ENCODE assay signal across 17 cellular contexts in genomic region chr2:43278683-43279220, GRCh38. TPM values are rescaled to one million over a fixed set of nuclear protein-coding genes. Genes with fewer than 3 reads are reported as not detected.
DNase-seq lines count a peak whose midpoint lies in the region; ATAC-seq and TF ChIP-seq lines count a peak whose summit lies in the region.
"Had no signal": no experiment of that assay in that cellular context is flagged by ENCODE, and none has a peak within 500 bp of the region (broad histone marks: within the 10 kb centered on the region; RNA-seq: fewer than 3 reads in every experiment).

No MANE protein-coding gene starts in this region.

- intact Hi-C loops in esophagus squamous epithelium (cut with DNase I): no loop called here
- intact Hi-C loops in lower lobe of right lung (cut with DNase I): no loop called here

- no peaks in the 10 kb centered on the region for H3K79me2 ChIP-seq in SK-N-SH (ENCODE audit: insufficient read depth)

- no peaks in the 10 kb centered on the region for H3K27me3 Mint-ChIP-seq in neural crest cell (ENCODE audit: low read depth)
- H3K27me3 Mint-ChIP-seq: CD4-positive, alpha-beta T cell had no signal

- peak in 1 of 2 experiments; percentile 77; a peak in 2 of 4 replicates for TF ChIP-seq EP300 in SK-N-SH (IDR thresholded peaks at IDR 0.05; ENCODE audit: borderline replicate concordance in 1 of 2, low read depth in 1 of 2, low read length in 1 of 2)

- ATAC-seq in lower lobe of right lung: no peak
- ATAC-seq: A549, HepG2 had no signal

- H3K36me3 ChIP-seq in SK-N-SH (replicated peaks in 1 of 2; ENCODE audit: control insufficient read depth in 1 of 2, insufficient read depth in 2 of 2, low read length in 1 of 2) (peaks cover 0 to 25% of the 10 kb centered on the region in 2 experiments), esophagus squamous epithelium (peaks cover 0 to 46% (median 0%) of the 10 kb centered on the region in 3 donors), lower lobe of right lung (peaks cover 22% of the 10 kb centered on the region)

- H3K4me2 ChIP-seq in SK-N-SH: no peak overlapping the region
- H3K4me2 ChIP-seq: A549 had no signal

- H3K4me3 ChIP-seq in SK-N-SH (ENCODE audit: low read depth in 2 of 2, low read length in 1 of 2): no peak overlapping the region
- H3K4me3 ChIP-seq in esophagus squamous epithelium: no peak overlapping the region
- H3K4me3 ChIP-seq in lower lobe of right lung: no peak overlapping the region
- H3K4me3 ChIP-seq: A549 had no signal

- peak overlapping the region; percentile 76 for H3K27ac ChIP-seq in C4-2B
- H3K27ac ChIP-seq in SK-N-SH (ENCODE audit: low read depth in 2 of 2, low read length in 1 of 2): peak overlapping the region in 1 of 2 experiments; percentile 89; a peak in 2 of 4 replicates
- H3K27ac ChIP-seq in esophagus squamous epithelium: peak overlapping the region in 3 of 4 donors; percentile 15 to 70 (median 43)
- H3K27ac ChIP-seq in lower lobe of right lung: no peak overlapping the region
- H3K27ac ChIP-seq: A549 had no signal

- H3K36me3 Mint-ChIP-seq in neural crest cell (ENCODE audit: low read depth): peaks cover 29% of the 10 kb centered on the region

- CTCF ChIA-PET in SK-N-SH (lab: Yijun Ruan, JAX): interaction anchor here (0.5 to 4.8 kb wide), 19 partner anchors 10 to 303 kb away, joined by 3 to 45 read pairs (median 4); no protein-coding TSS in a partner anchor

- WGBS in SK-N-SH (ENCODE audit: low lambda C conversion rate): 87% methylated on average over 8 of the region's 8 CpGs
- 86 to 93% methylated on average over 7 to 8 of the region's 8 CpGs for WGBS in esophagus squamous epithelium, 2 donors

- H3K27me3 ChIP-seq in SK-N-SH (ENCODE audit: insufficient read depth) (no peaks in the 10 kb centered on the region), esophagus squamous epithelium (no peaks in the 10 kb centered on the region), lower lobe of right lung (ENCODE audit: low read depth) (no peaks in the 10 kb centered on the region)

- H3F3A ChIP-seq in SK-N-SH (replicated peaks; ENCODE audit: insufficient read depth): peaks cover 13% of the 10 kb centered on the region

- no peak for TF ChIP-seq POLR2A in esophagus squamous epithelium (IDR thresholded peaks at IDR 0.05)

- POLR2A ChIA-PET in SK-N-SH (lab: Yijun Ruan, JAX): interaction anchor here (0.8 to 3.4 kb wide), 4 partner anchors 10 to 51 kb away, joined by 5 to 14 read pairs (median 9); partner anchors contain the start of gene ZFP36L2

- peaks cover 31 to 53% of the 10 kb centered on the region in 2 experiments for H3K4me1 ChIP-seq in SK-N-SH (ENCODE audit: control insufficient read depth in 1 of 2, insufficient read depth in 2 of 2, low read depth in 1 of 2, low read length in 1 of 2)
- H3K4me1 ChIP-seq in esophagus squamous epithelium: peaks cover 0 to 22% (median 7%) of the 10 kb centered on the region in 3 donors
- H3K4me1 ChIP-seq in lower lobe of right lung: peaks cover 15% of the 10 kb centered on the region

- TF ChIP-seq CTCF in C4-2B (conservative IDR thresholded peaks at IDR 0.05) (no peak), SK-N-SH (IDR thresholded peaks at IDR 0.05) (no peak), esophagus squamous epithelium (IDR thresholded peaks at IDR 0.05) (no peak), neural crest cell (conservative IDR thresholded peaks at IDR 0.05) (no peak), lower lobe of right lung (IDR thresholded peaks at IDR 0.05) (no peak)

- no peak overlapping the region for H2AFZ ChIP-seq in SK-N-SH (ENCODE audit: low read depth)

- H3K4me3 Mint-ChIP-seq in neural crest cell: no peak overlapping the region
- H3K4me3 Mint-ChIP-seq: CD4-positive, alpha-beta T cell had no signal

- H3K9me3 ChIP-seq in SK-N-SH (no peaks in the 10 kb centered on the region), esophagus squamous epithelium (peaks cover 0 to 3% (median 0%) of the 10 kb centered on the region in 3 donors), lower lobe of right lung (peaks cover 1% of the 10 kb centered on the region)
- H3K9me3 ChIP-seq: A549 had no signal

- peak; percentile 25; the same call in 1 of the 2 replicates for TF ChIP-seq RAD21 in SK-N-SH (IDR thresholded peaks at IDR 0.05; ENCODE audit: low read length)

- H3K4me1 Mint-ChIP-seq in neural crest cell: peaks cover 18% of the 10 kb centered on the region

- peak overlapping the region; percentile 1 for H3K27ac Mint-ChIP-seq in neural crest cell (ENCODE audit: unreplicated experiment)
- H3K27ac Mint-ChIP-seq: CD4-positive, alpha-beta T cell had no signal

- H3K9me3 Mint-ChIP-seq in neural crest cell: peaks cover 9% of the 10 kb centered on the region
- H3K9me3 Mint-ChIP-seq: CD4-positive, alpha-beta T cell had no signal

- H4K20me1 ChIP-seq in SK-N-SH (ENCODE audit: insufficient read depth): no peaks in the 10 kb centered on the region

- peak; percentile 70 for DNase-seq in SK-N-SH
- DNase-seq in esophagus squamous epithelium (lab: John Stamatoyannopoulos, UW): no peak
- no peak for DNase-seq in neural crest cell (ENCODE audit: low read depth, low spot score)
- DNase-seq in NCI-H2171 treated with DMSO at 0.1 percent for 48 hours (lab: John Stamatoyannopoulos, UW): no peak
- no peak for DNase-seq in DMS79 treated with DMSO at 0.1 percent for 48 hours (lab: John Stamatoyannopoulos, UW)
- DNase-seq in AG20443 (ENCODE audit: low spot score): no peak
- DNase-seq in lower lobe of right lung: no peak
- DNase-seq: CD4-positive, alpha-beta T cell; Karpas-422; MM.1S; NCI-H1105; NCI-H1694 treated with DMSO at 0.1 percent for 48 hours; NCI-H446 treated with DMSO at 0.1 percent for 48 hours; NCI-H748 treated with DMSO at 0.1 percent for 48 hours had no signal

- no peaks in the 10 kb centered on the region for H3K9me2 ChIP-seq in SK-N-SH

- H3K9ac ChIP-seq in SK-N-SH: no peak overlapping the region

TF ChIP-seq in SK-N-SH, 30 proteins besides CTCF, POLR2A, EP300 and RAD21:
- 0 out of 2 replicates have a peak, but pooled peaks have one; percentile 39 for TF ChIP-seq RCOR1 (IDR thresholded peaks at IDR 0.05; ENCODE audit: low read length)
- TF ChIP-seq FOSL2 (IDR thresholded peaks at IDR 0.05; ENCODE audit: borderline replicate concordance, low read depth): no peak
- no peak for TF ChIP-seq EZH2phosphoT487 (IDR thresholded peaks at IDR 0.05; ENCODE audit: borderline replicate concordance, low read depth)
- peak; percentile 62 for TF ChIP-seq CHD2 (IDR thresholded peaks at IDR 0.05; ENCODE audit: low read length, partially characterized antibody)
- TF ChIP-seq SIN3A (IDR thresholded peaks at IDR 0.05; ENCODE audit: borderline replicate concordance, low read depth, low read length): no peak
- no peak for TF ChIP-seq USF1 (IDR thresholded peaks at IDR 0.05; ENCODE audit: borderline replicate concordance, low read depth)
- TF ChIP-seq NRF1 (IDR thresholded peaks at IDR 0.05; ENCODE audit: low read depth, low read length): no peak
- TF ChIP-seq GATA2 (CRISPR knock-in tag; IDR thresholded peaks at IDR 0.05): peak; percentile 20; the same call in 1 of the 2 replicates
- TF ChIP-seq RFX5 (IDR thresholded peaks at IDR 0.05; ENCODE audit: low read length): no peak
- TF ChIP-seq TAF1 (IDR thresholded peaks at IDR 0.05; ENCODE audit: borderline replicate concordance, low read depth, low read length): no peak
- TF ChIP-seq MAX (IDR thresholded peaks at IDR 0.05; ENCODE audit: low read depth): no peak
- TF ChIP-seq JUND (IDR thresholded peaks at IDR 0.05): no peak
- no peak for TF ChIP-seq ZBTB33 (IDR thresholded peaks at IDR 0.05; ENCODE audit: borderline replicate concordance, low read depth)
- TF ChIP-seq POLR2AphosphoS5 (IDR thresholded peaks at IDR 0.05; ENCODE audit: low read depth, low read length): no peak
- no peak for TF ChIP-seq YY1 (IDR thresholded peaks at IDR 0.05; ENCODE audit: low read depth)
- no peak; the same call in 1 of the 2 replicates for TF ChIP-seq FOXJ3 (CRISPR knock-in tag; IDR thresholded peaks at IDR 0.05)
- no peak for TF ChIP-seq MEF2A (IDR thresholded peaks at IDR 0.05; ENCODE audit: borderline replicate concordance, low read depth)
- no peak for TF ChIP-seq SMC3 (IDR thresholded peaks at IDR 0.05; ENCODE audit: low read depth, low read length)
- TF ChIP-seq TCF12 (IDR thresholded peaks at IDR 0.05): no peak
- TF ChIP-seq MXI1 (IDR thresholded peaks at IDR 0.05; ENCODE audit: low read depth, low read length): no peak
- TF ChIP-seq RXRA (IDR thresholded peaks at IDR 0.05; ENCODE audit: borderline replicate concordance, low read depth): no peak
TF ChIP-seq in SK-N-SH: peak in this region for 3.

RNA-seq across cellular contexts. Expression of gene ZFP36L2, which starts 52.3 kb away (rescaled TPM):
- 12.5 and 18.4 TPM in 2 replicates for polyA plus RNA-seq in SK-N-SH (2012; rRNA removed)
- polyA plus RNA-seq in SK-N-SH (2012; cell fraction: cytosol; rRNA removed): 22.0 and 22.2 TPM in 2 replicates
- 24.1 and 24.2 TPM in 2 replicates for polyA plus RNA-seq in SK-N-SH (2012; cell fraction: nucleus; rRNA removed)
- total RNA-seq in esophagus squamous epithelium (10 to 100 TPM; 26.6 to 87.7 (median 41.8) TPM), neural crest cell (39.8 and 39.9 TPM in 2 replicates), lower lobe of right lung (136 TPM)
